Comparison of ENCODE assay signal across 17 cellular contexts in genomic region chr11:46331653-46331984, GRCh38. TPM values are rescaled to one million over a fixed set of nuclear protein-coding genes. Genes with fewer than 3 reads are reported as not detected.
A peak's percentile ranks its signal among the peaks of the same experiment; 100 is the strongest.
DNase-seq lines count a peak whose midpoint lies in the region; ATAC-seq, FAIRE-seq and TF ChIP-seq lines count a peak whose summit lies in the region.
"Had no signal": no experiment of that assay in that cellular context is flagged by ENCODE, and none has a peak within 500 bp of the region (broad histone marks: within the 10 kb centered on the region; RNA-seq: fewer than 3 reads in every experiment).

No MANE protein-coding gene starts in this region.

- no peak overlapping the region for H3K27ac Mint-ChIP-seq in CD14-positive monocyte
- H3K27ac Mint-ChIP-seq in activated naive CD8-positive, alpha-beta T cell treated with anti-CD3 and anti-CD28 coated beads for 36 hours = peak overlapping the region; percentile 79
- peak overlapping the region; percentile 71 to 99 (median 96) for H3K27ac Mint-ChIP-seq in naive thymus-derived CD8-positive, alpha-beta T cell

- no peak overlapping the region for H2AFZ ChIP-seq in trophoblast cell (ENCODE audit: insufficient read depth, low read length, poor library complexity)

- no peak overlapping the region for H2BK120ac ChIP-seq in trophoblast cell (ENCODE audit: insufficient read depth, low read length, poor library complexity)

- FAIRE-seq in GM12891 (lab: Jason Lieb, UNC) = peak; percentile 5

- no peak overlapping the region for H4K8ac ChIP-seq in trophoblast cell (ENCODE audit: low read depth, low read length)

- H2BK5ac ChIP-seq in trophoblast cell (ENCODE audit: low read depth, low read length, poor library complexity) = no peak overlapping the region

- no peak overlapping the region for H3K14ac ChIP-seq in trophoblast cell (ENCODE audit: low read length)

- peaks cover 54 to 74% (median 59%) of the 10 kb centered on the region in 3 donors for H3K27me3 Mint-ChIP-seq in CD14-positive monocyte (ENCODE audit: low read depth in 3 of 3)
- H3K27me3 Mint-ChIP-seq in activated naive CD8-positive, alpha-beta T cell treated with anti-CD3 and anti-CD28 coated beads for 36 hours = no peaks in the 10 kb centered on the region
- H3K27me3 Mint-ChIP-seq in naive thymus-derived CD8-positive, alpha-beta T cell = peaks cover 0 to 21% (median 0%) of the 10 kb centered on the region in 5 donors

- WGBS in trophoblast cell (ENCODE audit: extremely low coverage, insufficient coverage, insufficient read length) = no CpG with 5 or more reads among the region's 1 CpG

- POLR2A ChIA-PET in naive thymus-derived CD8-positive, alpha-beta T cell (lab: Charles Lee) = interaction anchor here (0.7 to 9.1 kb wide), 10 partner anchors 9 to 90 kb away, joined by 3 to 303 read pairs (median 4); partner anchors contain the start of gene DGKZ

- H3K27ac ChIP-seq in trophoblast cell (ENCODE audit: low read depth, low read length) = no peak overlapping the region
- H3K27ac ChIP-seq: cardiac muscle cell, KMS-11, left ventricle myocardium inferior, suprapubic skin had no signal

- H3K4me2 ChIP-seq in trophoblast cell (ENCODE audit: low read length) = no peak overlapping the region
- H3K4me2 ChIP-seq: KMS-11 had no signal

- H2AK5ac ChIP-seq in trophoblast cell (ENCODE audit: low read length) = no peak overlapping the region

- no peak overlapping the region for H3K9ac ChIP-seq in trophoblast cell (ENCODE audit: low read length)
- H3K9ac ChIP-seq: KMS-11 had no signal

- no peak overlapping the region for H3K4ac ChIP-seq in trophoblast cell (ENCODE audit: low read depth, low read length)

- H3K4me3 ChIP-seq in trophoblast cell (ENCODE audit: low read depth, low read length) = no peak overlapping the region

- DNase-seq in CD14-positive monocyte (ENCODE audit: low spot score) = no peak
- DNase-seq in GM12891 (ENCODE audit: insufficient read length, low spot score) = no peak
- DNase-seq in activated naive CD8-positive, alpha-beta T cell treated with anti-CD3 and anti-CD28 coated beads for 36 hours = no peak
- peak in 1 of 10 donors; percentile 33 for DNase-seq in naive thymus-derived CD8-positive, alpha-beta T cell
- no peak for DNase-seq in cerebellum (ENCODE audit: low spot score)
- DNase-seq in GM19238 (ENCODE audit: insufficient read length, low spot score) = no peak
- no peak for DNase-seq in trophoblast cell
- DNase-seq: activated gamma-delta T cell, left ventricle myocardium inferior, NCI-H1436, retina had no signal

- peaks cover 9% of the 10 kb centered on the region for H3K79me1 ChIP-seq in trophoblast cell (ENCODE audit: low read length)

- peaks cover 12 to 20% of the 10 kb centered on the region in 2 experiments for H3K4me1 ChIP-seq in trophoblast cell (ENCODE audit: control insufficient read depth in 1 of 2, insufficient read depth in 2 of 2, low read length in 2 of 2)

- no peak overlapping the region for H4K12ac ChIP-seq in trophoblast cell (ENCODE audit: low read depth, low read length)

- H3K4me1 Mint-ChIP-seq in CD14-positive monocyte = peaks cover 64% of the 10 kb centered on the region
- peaks cover 53% of the 10 kb centered on the region for H3K4me1 Mint-ChIP-seq in activated naive CD8-positive, alpha-beta T cell treated with anti-CD3 and anti-CD28 coated beads for 36 hours
- H3K4me1 Mint-ChIP-seq in naive thymus-derived CD8-positive, alpha-beta T cell = peaks cover 32 to 74% (median 65%) of the 10 kb centered on the region in 4 donors

- no peak overlapping the region for H3K23ac ChIP-seq in trophoblast cell (ENCODE audit: low read length)

- ATAC-seq in naive thymus-derived CD8-positive, alpha-beta T cell = no peak
- ATAC-seq in HG02885 (IDR thresholded peaks at IDR 0.05; ENCODE audit: poor library complexity, unreplicated experiment) = no peak

- no peak overlapping the region for H3K18ac ChIP-seq in trophoblast cell (ENCODE audit: low read length)

- peaks cover 29% of the 10 kb centered on the region for H3K27me3 ChIP-seq in trophoblast cell (ENCODE audit: insufficient read depth, low read length)

- no peak overlapping the region for H4K91ac ChIP-seq in trophoblast cell (ENCODE audit: low read depth, low read length)

- intact Hi-C loops in CD14-positive monocyte (cut with micrococcal nuclease) = no loop called here

- peak overlapping the region; percentile 56 to 87 for H3K4me3 Mint-ChIP-seq in CD14-positive monocyte
- H3K4me3 Mint-ChIP-seq in activated naive CD8-positive, alpha-beta T cell treated with anti-CD3 and anti-CD28 coated beads for 36 hours = peak overlapping the region; percentile 69
- H3K4me3 Mint-ChIP-seq in naive thymus-derived CD8-positive, alpha-beta T cell = peak overlapping the region; percentile 74 to 96 (median 87)

- H3K9me3 Mint-ChIP-seq in CD14-positive monocyte = peaks cover 0 to 9% (median 4%) of the 10 kb centered on the region in 7 donors
- no peaks in the 10 kb centered on the region for H3K9me3 Mint-ChIP-seq in activated naive CD8-positive, alpha-beta T cell treated with anti-CD3 and anti-CD28 coated beads for 36 hours
- no peaks in the 10 kb centered on the region for H3K9me3 Mint-ChIP-seq in naive thymus-derived CD8-positive, alpha-beta T cell

- H2BK12ac ChIP-seq in trophoblast cell (ENCODE audit: low read length) = no peak overlapping the region

- H3K79me2 ChIP-seq in trophoblast cell (ENCODE audit: control insufficient read depth, insufficient read depth, low read length, poor library complexity) = no peaks in the 10 kb centered on the region

- peaks cover 7 to 18% of the 10 kb centered on the region in 2 donors for H3K36me3 Mint-ChIP-seq in CD14-positive monocyte
- no peaks in the 10 kb centered on the region for H3K36me3 Mint-ChIP-seq in activated naive CD8-positive, alpha-beta T cell treated with anti-CD3 and anti-CD28 coated beads for 36 hours
- H3K36me3 Mint-ChIP-seq in naive thymus-derived CD8-positive, alpha-beta T cell = peaks cover 0 to 4% (median 0%) of the 10 kb centered on the region in 3 donors

- no peak for TF ChIP-seq CTCF in CD14-positive monocyte (IDR thresholded peaks at IDR 0.05)

- TF ChIP-seq POLR2A in GM12891 (IDR thresholded peaks at IDR 0.05; ENCODE audit: low read depth, low read length) = no peak

- peaks cover 5% of the 10 kb centered on the region for H3K9me3 ChIP-seq in trophoblast cell (ENCODE audit: insufficient read depth, low read depth, low read length)
- H3K9me3 ChIP-seq: left ventricle myocardium inferior, suprapubic skin had no signal

- H3K36me3 ChIP-seq in trophoblast cell (ENCODE audit: control insufficient read depth in 1 of 2, insufficient read depth in 2 of 2, low read length in 2 of 2) = no peaks in the 10 kb centered on the region
- H3K36me3 ChIP-seq: cardiac muscle cell, left ventricle myocardium inferior, suprapubic skin had no signal

TF ChIP-seq in GM12891, 5 proteins besides CTCF, POLR2A, EP300 and RAD21:
- TF ChIP-seq POLR2AphosphoS5 (IDR thresholded peaks at IDR 0.05; ENCODE audit: low read depth, low read length) (no peak), SPI1 (IDR thresholded peaks at IDR 0.05; ENCODE audit: low read depth, low read length) (no peak), TAF1 (IDR thresholded peaks at IDR 0.05; ENCODE audit: low read depth, low read length) (no peak), PAX5 (IDR thresholded peaks at IDR 0.05; ENCODE audit: insufficient read depth, low read length, severe bottlenecking) (no peak), POU2F2 (IDR thresholded peaks at IDR 0.05; ENCODE audit: low read depth, low read length) (no peak)

RNA-seq across cellular contexts. Expression of gene DGKZ, which starts 15.6 kb away (rescaled TPM):
- 10 to 100 TPM; 30.4 to 33.4 TPM for polyA plus RNA-seq in CD14-positive monocyte
- polyA plus RNA-seq in GM12891 (2012; ENCODE audit: low read depth, missing spikeins) = 39.6 TPM
- total RNA-seq in activated naive CD8-positive, alpha-beta T cell treated with anti-CD3 and anti-CD28 coated beads for 36 hours = 100 to 1,000 TPM in 1 of 2 experiments, 10 to 100 TPM in 1; 100.0 to 101 TPM
- total RNA-seq in naive thymus-derived CD8-positive, alpha-beta T cell = 100 to 1,000 TPM; 234 to 243 TPM
- polyA plus RNA-seq in naive thymus-derived CD8-positive, alpha-beta T cell = 10 to 100 TPM; 47.1 to 71.0 (median 52.5) TPM
- total RNA-seq in cerebellum = 48.1 TPM
- 79.6 and 80.8 TPM in 2 replicates for polyA plus RNA-seq in trophoblast cell (2013)

RNA-seq across cellular contexts. Expression of gene MDK, which starts 49.9 kb away (rescaled TPM):
- polyA plus RNA-seq in CD14-positive monocyte = not detected
- 2.5 TPM for polyA plus RNA-seq in GM12891 (2012; ENCODE audit: low read depth, missing spikeins)
- total RNA-seq in activated naive CD8-positive, alpha-beta T cell treated with anti-CD3 and anti-CD28 coated beads for 36 hours = 1 to 10 TPM; 3.4 to 3.6 TPM
- total RNA-seq in naive thymus-derived CD8-positive, alpha-beta T cell = 1 to 10 TPM; 7.2 to 8.0 TPM
- polyA plus RNA-seq in naive thymus-derived CD8-positive, alpha-beta T cell = under 1 TPM in 1 of 3 donors, not detected in 2; 0.52 TPM
- 46.8 TPM for total RNA-seq in cerebellum
- polyA plus RNA-seq in trophoblast cell (2013) = 2,817 and 2,859 TPM in 2 replicates

RNA-seq across cellular contexts. Expression of gene CREB3L1, which starts 54.2 kb away (rescaled TPM):
- polyA plus RNA-seq in CD14-positive monocyte = not detected
- 2.6 TPM for polyA plus RNA-seq in GM12891 (2012; ENCODE audit: low read depth, missing spikeins)
- under 1 TPM in 1 of 2 experiments, not detected in 1; 0.12 TPM for total RNA-seq in activated naive CD8-positive, alpha-beta T cell treated with anti-CD3 and anti-CD28 coated beads for 36 hours
- total RNA-seq in naive thymus-derived CD8-positive, alpha-beta T cell = not detected
- polyA plus RNA-seq in naive thymus-derived CD8-positive, alpha-beta T cell = not detected
- 2.4 TPM for total RNA-seq in cerebellum
- 53.7 and 54.2 TPM in 2 replicates for polyA plus RNA-seq in trophoblast cell (2013)

RNA-seq across cellular contexts. Expression of gene CHRM4, which starts 60.0 kb away (rescaled TPM):
- polyA plus RNA-seq in CD14-positive monocyte = under 1 TPM in 1 of 2 donors, not detected in 1; 0.15 TPM
- 0.22 TPM for polyA plus RNA-seq in GM12891 (2012; ENCODE audit: low read depth, missing spikeins)
- under 1 TPM in 1 of 2 experiments, not detected in 1; 0.14 TPM for total RNA-seq in activated naive CD8-positive, alpha-beta T cell treated with anti-CD3 and anti-CD28 coated beads for 36 hours
- total RNA-seq in naive thymus-derived CD8-positive, alpha-beta T cell = under 1 TPM; 0.25 to 0.73 TPM
- polyA plus RNA-seq in naive thymus-derived CD8-positive, alpha-beta T cell = under 1 TPM in 2 of 3 donors, not detected in 1; 0.16 to 0.18 TPM
- 2.6 TPM for total RNA-seq in cerebellum
- polyA plus RNA-seq in trophoblast cell (2013) = 0.40 and 0.57 TPM in 2 replicates
- total RNA-seq: Daoy, left ventricle myocardium inferior, Right ventricle myocardium inferior had no signal
- polyA plus RNA-seq: cardiac muscle cell had no signal

Comparison
In these comparisons a context has a peak if more than half of its experiments do, and no peak if none do; other contexts are left out.
1. H3K27ac Mint-ChIP-seq: peak in activated naive CD8-positive, alpha-beta T cell treated with anti-CD3 and anti-CD28 coated beads for 36 hours (single experiment) and naive thymus-derived CD8-positive, alpha-beta T cell (10 of 10); none in CD14-positive monocyte (0 of 7).
2. Peak in every context shown above with its lines, with median percentiles within 50 percentile points of each other: H3K4me3 Mint-ChIP-seq.